ENCODE assay signal across 8 cellular contexts in the genomic region with DNA sequence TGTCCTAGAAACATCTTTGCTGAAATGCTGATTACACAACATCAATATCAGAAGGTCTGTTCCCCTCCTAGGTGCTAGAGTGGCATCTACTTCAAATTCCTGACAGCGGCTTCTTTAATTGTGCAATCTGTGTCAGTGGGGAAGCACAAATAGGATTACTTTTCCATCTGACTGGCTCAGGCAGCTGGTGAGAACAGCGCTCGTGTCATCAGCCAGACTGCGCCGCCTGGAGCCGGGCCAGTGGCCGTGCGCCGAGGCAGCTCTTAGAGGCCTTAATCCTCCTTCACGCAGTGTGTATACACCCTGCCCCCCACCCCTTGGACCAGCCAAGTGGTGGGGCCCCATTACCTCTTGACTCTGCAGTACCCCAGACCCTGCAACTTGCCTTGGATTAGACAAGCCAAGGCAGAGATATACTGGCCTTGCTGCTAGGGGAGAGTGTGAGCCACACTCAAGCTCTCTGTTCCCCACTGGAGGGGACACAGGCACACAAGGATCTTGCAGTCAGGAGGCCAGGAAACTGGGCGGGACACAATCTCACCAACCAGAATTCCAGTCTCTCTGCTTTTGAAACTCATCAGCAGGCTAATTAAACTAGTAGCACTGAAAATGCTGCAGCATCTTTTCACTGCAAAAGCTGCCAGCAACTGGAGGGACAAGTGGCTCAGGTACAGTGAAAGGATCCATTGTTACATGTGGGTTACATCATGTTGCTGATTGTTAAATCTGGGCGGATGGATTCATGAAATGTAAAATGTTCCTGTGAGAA. TPM values are rescaled to one million over a fixed set of nuclear protein-coding genes. Genes with fewer than 3 reads are reported as not detected.
DNase-seq lines count a peak whose midpoint lies in the region; ATAC-seq and TF ChIP-seq lines count a peak whose summit lies in the region.

No MANE protein-coding gene starts in this region.

- peaks cover 97% of the 10 kb centered on the region for H4K20me1 ChIP-seq in KMS-11 (ENCODE audit: insufficient read depth)

- H3K36me3 ChIP-seq in KMS-11 (ENCODE audit: insufficient read depth) (no peaks in the 10 kb centered on the region), SJCRH30 (no peaks in the 10 kb centered on the region), aorta (ENCODE audit: control insufficient read depth in 1 of 2, insufficient read depth in 2 of 2, low read length in 1 of 2) (no peaks in the 10 kb centered on the region)

- no peaks in the 10 kb centered on the region for H3K9me3 ChIP-seq in SJCRH30 (replicated peaks)
- no peaks in the 10 kb centered on the region for H3K9me3 ChIP-seq in aorta (ENCODE audit: control insufficient read depth, low read length)

- no peak overlapping the region for H2AFZ ChIP-seq in KMS-11 (ENCODE audit: low read depth)

- H3K27me3 ChIP-seq in KMS-11 (ENCODE audit: insufficient read depth, low read depth) (no peaks in the 10 kb centered on the region), SJCRH30 (no peaks in the 10 kb centered on the region), aorta (ENCODE audit: control insufficient read depth in 1 of 2, insufficient read depth in 2 of 2, low read length in 1 of 2) (no peaks in the 10 kb centered on the region)

- no peak for TF ChIP-seq POLR2A in erythroblast (IDR thresholded peaks at IDR 0.05; ENCODE audit: low read length)

- 6 to 9% methylated on average over 12 of the region's 12 CpGs for WGBS in aorta, 2 donors

- H3K4me3 ChIP-seq in KMS-11 (IDR thresholded peaks at IDR 0.05; ENCODE audit: insufficient read depth, low read depth, low read length) = no peak overlapping the region
- no peak overlapping the region for H3K4me3 ChIP-seq in SJCRH30
- no peak overlapping the region for H3K4me3 ChIP-seq in aorta (ENCODE audit: low read length in 2 of 2)

- DNase-seq in SJCRH30 (peak; percentile 94 to 97), erythroblast (lab: John Stamatoyannopoulos, UW) (peak; percentile 67 to 75), myocyte (ENCODE audit: low read depth) (peak; percentile 92), aorta (peak; percentile 89 to 91)

- peaks cover 81% of the 10 kb centered on the region for H3K4me1 ChIP-seq in KMS-11 (ENCODE audit: low read depth, poor library complexity, severe bottlenecking)
- H3K4me1 ChIP-seq in SJCRH30 = peaks cover 58% of the 10 kb centered on the region
- H3K4me1 ChIP-seq in aorta (ENCODE audit: control insufficient read depth in 1 of 2, insufficient read depth in 2 of 2, low read length in 2 of 2) = peaks cover 8 to 22% of the 10 kb centered on the region in 2 donors

- H3K4me2 ChIP-seq in KMS-11 = peak overlapping the region; percentile 38

- no peak overlapping the region for H3K9ac ChIP-seq in KMS-11

- ATAC-seq in aorta (ENCODE audit: low FRiP score) (peak; percentile 86), GM18498 (IDR thresholded peaks at IDR 0.05; ENCODE audit: unreplicated experiment) (no peak), HG03097 (IDR thresholded peaks at IDR 0.05; ENCODE audit: low FRiP score, unreplicated experiment) (no peak)

- H3K79me2 ChIP-seq in KMS-11 (ENCODE audit: insufficient read depth, low read depth) = peaks cover 99% of the 10 kb centered on the region

- TF ChIP-seq CTCF in C4-2B (conservative IDR thresholded peaks at IDR 0.05) (no peak), KMS-11 (conservative IDR thresholded peaks at IDR 0.05; ENCODE audit: low read depth, low read length) (no peak)

- intact Hi-C loops in aorta (cut with DNase I) = loop anchor here (5.0 kb wide), 1 partner anchor 41 kb away; no protein-coding TSS in a partner anchor

- H3K27ac ChIP-seq in C4-2B = peak overlapping the region; percentile 63
- peak overlapping the region; percentile 35; the same call in 1 of the 2 replicates for H3K27ac ChIP-seq in KMS-11
- peak overlapping the region; percentile 83 for H3K27ac ChIP-seq in SJCRH30
- peak overlapping the region in 1 of 2 donors; percentile 75 for H3K27ac ChIP-seq in aorta (ENCODE audit: low read depth in 1 of 2, low read length in 2 of 2)

RNA-seq across cellular contexts. Expression of a gene that starts 48.9 kb away (rescaled TPM):
- total RNA-seq in SJCRH30 (2014; rRNA removed; shearing (Covaris generic)) = 0.18 TPM in 1 of 2 replicates, not detected in the other
- total RNA-seq in myocyte (0.16 TPM in 1 of 2 replicates, not detected in the other), aorta (1 to 10 TPM in 1 of 2 donors, under 1 TPM in 1; 0.48 to 1.0 TPM)
- 0.14 TPM for polyA plus RNA-seq in myocyte (2012)
- polyA plus RNA-seq in aorta = 1 to 10 TPM in 1 of 2 donors, not detected in 1; 1.0 TPM

RNA-seq across cellular contexts. Expression of a gene that starts 51.2 kb away (rescaled TPM):
- total RNA-seq in SJCRH30 (2014; rRNA removed; shearing (Covaris generic)) = 48.6 and 50.4 TPM in 2 replicates
- 18.9 and 20.7 TPM in 2 replicates for total RNA-seq in myocyte
- 49.5 TPM for polyA plus RNA-seq in myocyte (2012)
- 100 to 1,000 TPM; 123 to 126 TPM for total RNA-seq in aorta
- polyA plus RNA-seq in aorta = 10 to 100 TPM; 12.3 to 50.6 TPM
